In the genomic region with DNA sequence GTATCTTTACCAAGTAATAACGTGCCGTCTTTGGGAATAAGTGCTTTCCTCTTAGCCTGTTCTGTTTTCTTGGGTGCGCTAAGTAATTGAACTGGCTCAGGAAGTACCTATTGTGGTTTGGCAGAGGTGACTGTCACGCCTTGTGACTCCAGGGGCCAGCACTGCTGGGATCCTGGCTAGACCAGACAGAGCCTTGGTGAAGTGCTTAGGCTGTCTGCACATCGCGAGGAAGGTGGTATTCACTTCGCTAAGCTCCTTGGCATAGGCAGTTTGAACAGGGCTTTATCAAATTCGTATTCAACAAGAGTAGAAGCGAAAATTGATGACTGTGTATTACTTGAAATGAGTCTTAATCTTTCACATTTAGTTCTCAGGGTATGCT, we compare ENCODE assay signal across 8 cellular contexts. TPM values are rescaled to one million over a fixed set of nuclear protein-coding genes. Genes with fewer than 3 reads are reported as not detected.
DNase-seq lines count a peak whose midpoint lies in the region; ATAC-seq and TF ChIP-seq lines count a peak whose summit lies in the region.

No MANE protein-coding gene starts in this region.

- H3K4me3 Mint-ChIP-seq in activated naive CD8-positive, alpha-beta T cell treated with anti-CD3 and anti-CD28 coated beads for 36 hours = peak overlapping the region; percentile 42

- DNase-seq in left ventricle myocardium inferior = no peak
- DNase-seq in right atrium auricular region (ENCODE audit: low spot score) = no peak
- peak; percentile 72 for DNase-seq in KBM-7
- peak; percentile 36 for DNase-seq in activated naive CD8-positive, alpha-beta T cell treated with anti-CD3 and anti-CD28 coated beads for 36 hours
- DNase-seq in caudate nucleus (lab: John Stamatoyannopoulos, UW) = no peak
- no peak for DNase-seq in brain microvascular endothelial cell

- H3K36me3 Mint-ChIP-seq in activated naive CD8-positive, alpha-beta T cell treated with anti-CD3 and anti-CD28 coated beads for 36 hours = peaks cover 50% of the 10 kb centered on the region

- H3K4me1 Mint-ChIP-seq in activated naive CD8-positive, alpha-beta T cell treated with anti-CD3 and anti-CD28 coated beads for 36 hours = peaks cover 65% of the 10 kb centered on the region

- ATAC-seq in HG02870 (IDR thresholded peaks at IDR 0.05; ENCODE audit: unreplicated experiment) = no peak

- H3K4me3 ChIP-seq in left ventricle myocardium inferior = peak overlapping the region; percentile 53
- peak overlapping the region in 1 of 2 donors; percentile 27 for H3K4me3 ChIP-seq in right atrium auricular region
- peak overlapping the region in 6 of 7 experiments; percentile 0 to 38 (median 17) for H3K4me3 ChIP-seq in skin epidermis
- no peak overlapping the region for H3K4me3 ChIP-seq in brain microvascular endothelial cell (ENCODE audit: low read depth, low read length)

- H3K27ac ChIP-seq in left ventricle myocardium inferior (replicated peaks) (peak overlapping the region; percentile 57), right atrium auricular region (peak overlapping the region in 1 of 2 donors; percentile 32), skin epidermis (peak overlapping the region in 19 of 21 experiments; percentile 12 to 95 (median 54)), caudate nucleus (ENCODE audit: low read depth, low read length) (no peak overlapping the region), brain microvascular endothelial cell (no peak overlapping the region)

- H3K27me3 ChIP-seq in left ventricle myocardium inferior (ENCODE audit: low read depth) (peaks cover 70% of the 10 kb centered on the region), right atrium auricular region (peaks cover 0 to 5% of the 10 kb centered on the region in 2 donors), brain microvascular endothelial cell (replicated peaks) (no peaks in the 10 kb centered on the region)

- in situ Hi-C loops in KBM-7 (cut with MboI; ENCODE audit: low pct_unique_long_range_greater_than_20kb, low sequenced_read_pairs) = no loop called here
- in situ Hi-C loops in brain microvascular endothelial cell (cut with HindIII; ENCODE audit: low pct_ligation_motif_present, low sequenced_read_pairs) = no loop called here

- H3K9me3 Mint-ChIP-seq in activated naive CD8-positive, alpha-beta T cell treated with anti-CD3 and anti-CD28 coated beads for 36 hours = peaks cover 2% of the 10 kb centered on the region

- intact Hi-C loops in left ventricle myocardium inferior (cut with micrococcal nuclease) = no loop called here

- peaks cover 38% of the 10 kb centered on the region for H3K27me3 Mint-ChIP-seq in activated naive CD8-positive, alpha-beta T cell treated with anti-CD3 and anti-CD28 coated beads for 36 hours

- no peaks in the 10 kb centered on the region for H3K9me3 ChIP-seq in left ventricle myocardium inferior (replicated peaks)
- no peaks in the 10 kb centered on the region for H3K9me3 ChIP-seq in right atrium auricular region

- TF ChIP-seq CTCF in left ventricle myocardium inferior (IDR thresholded peaks at IDR 0.05; ENCODE audit: borderline replicate concordance) = no peak
- TF ChIP-seq CTCF in right atrium auricular region (IDR thresholded peaks at IDR 0.05) = no peak
- TF ChIP-seq CTCF in brain microvascular endothelial cell (IDR thresholded peaks at IDR 0.05; ENCODE audit: low read depth, low read length, missing control alignments) = no peak

- H3K36me3 ChIP-seq in left ventricle myocardium inferior = peaks cover 27% of the 10 kb centered on the region
- no peaks in the 10 kb centered on the region for H3K36me3 ChIP-seq in right atrium auricular region
- no peaks in the 10 kb centered on the region for H3K36me3 ChIP-seq in brain microvascular endothelial cell (replicated peaks)

- H3K4me1 ChIP-seq in left ventricle myocardium inferior (peaks cover 22% of the 10 kb centered on the region), right atrium auricular region (peaks cover 0 to 10% of the 10 kb centered on the region in 2 donors)

- peak overlapping the region; percentile 79 for H3K27ac Mint-ChIP-seq in activated naive CD8-positive, alpha-beta T cell treated with anti-CD3 and anti-CD28 coated beads for 36 hours

RNA-seq across cellular contexts. Expression of gene PRDM1, which starts 17.6 kb away (rescaled TPM):
- total RNA-seq in left ventricle myocardium inferior = 0.85 TPM
- 1 to 10 TPM; 1.8 to 1.9 TPM for total RNA-seq in right atrium auricular region
- 10 to 100 TPM; 13.1 to 13.4 TPM for total RNA-seq in activated naive CD8-positive, alpha-beta T cell treated with anti-CD3 and anti-CD28 coated beads for 36 hours

Comparison
In these comparisons a context has a peak if more than half of its experiments do, and no peak if none do; other contexts are left out.
1. DNase-seq: peak in KBM-7 (single experiment) and activated naive CD8-positive, alpha-beta T cell treated with anti-CD3 and anti-CD28 coated beads for 36 hours (single experiment); none in left ventricle myocardium inferior (single experiment), right atrium auricular region (single experiment), caudate nucleus (0 of 61) and brain microvascular endothelial cell (single experiment).
2. H3K27ac ChIP-seq: peak in left ventricle myocardium inferior (single experiment) and skin epidermis (19 of 21); none in caudate nucleus (single experiment) and brain microvascular endothelial cell (single experiment).